30 cellular contexts compared by ENCODE assay signal in genomic region chr2:124663293-124663997, GRCh38.
"Had no signal": no experiment of that assay in that cellular context is flagged by ENCODE, and none has a peak within 500 bp of the region (broad histone marks: within the 10 kb centered on the region; RNA-seq: fewer than 3 reads in every experiment).

No MANE protein-coding gene starts in this region.

- H3K4me1 Mint-ChIP-seq: activated CD4-positive, alpha-beta T cell treated with anti-CD3 and anti-CD28 coated beads for 36 hours; activated CD4-positive, alpha-beta T cell treated with anti-CD3 and anti-CD28 coated beads, Interleukin-2, amount 10 ng/mL, durations not matched to agents 7 days and 5 days had no signal

- H3K4me3 ChIP-seq: adrenal gland, body of pancreas, breast epithelium, Peyer's patch had no signal

- H3K9me3 ChIP-seq: adrenal gland, body of pancreas, breast epithelium, Peyer's patch had no signal

- H3K27ac ChIP-seq: adrenal gland, body of pancreas, breast epithelium, Peyer's patch, VCaP had no signal

- H3K36me3 ChIP-seq: adrenal gland, breast epithelium, Peyer's patch had no signal

- H3K27me3 Mint-ChIP-seq: activated CD4-positive, alpha-beta T cell treated with anti-CD3 and anti-CD28 coated beads for 36 hours; activated CD4-positive, alpha-beta T cell treated with anti-CD3 and anti-CD28 coated beads, Interleukin-2, amount 10 ng/mL, durations not matched to agents 7 days and 5 days; activated T-cell treated with anti-CD3 and anti-CD28 coated beads, Interleukin-2, amount 50 U/mL, for 24 hours had no signal

- ATAC-seq: activated CD4-positive, alpha-beta T cell treated with anti-CD3 and anti-CD28 coated beads for 36 hours; activated CD4-positive, CD25-positive, alpha-beta regulatory T cell treated with anti-CD3 and anti-CD28 coated beads, Interleukin-2, amount 50 U/mL, for 24 hours; activated CD8-positive, alpha-beta T cell treated with anti-CD3 and anti-CD28 coated beads, Interleukin-2, amount 10 ng/mL, durations not matched to agents 7 days and 5 days; activated naive CD4-positive, alpha-beta T cell treated with anti-CD3 and anti-CD28 coated beads, Interleukin-2, amount 50 U/mL, for 72 hours; body of pancreas; PC-3; SK-N-SH treated with all-trans-retinoic acid at 6 μM for 48 hours had no signal

- H3K27ac Mint-ChIP-seq: activated CD4-positive, alpha-beta T cell treated with anti-CD3 and anti-CD28 coated beads for 36 hours; activated CD4-positive, alpha-beta T cell treated with anti-CD3 and anti-CD28 coated beads, Interleukin-2, amount 10 ng/mL, durations not matched to agents 7 days and 5 days; activated CD8-positive, alpha-beta T cell treated with anti-CD3 and anti-CD28 coated beads, Interleukin-2, amount 10 ng/mL, durations not matched to agents 7 days and 5 days; activated naive CD4-positive, alpha-beta T cell treated with anti-CD3 and anti-CD28 coated beads for 36 hours; activated naive CD4-positive, alpha-beta T cell treated with anti-CD3 and anti-CD28 coated beads, Interleukin-2, amount 50 U/mL, for 72 hours; activated T-cell treated with anti-CD3 and anti-CD28 coated beads, Interleukin-2, amount 50 U/mL, for 24 hours had no signal

- DNase-seq: activated CD4-positive, alpha-beta T cell treated with anti-CD3 and anti-CD28 coated beads for 36 hours; activated CD4-positive, alpha-beta T cell treated with anti-CD3 and anti-CD28 coated beads, Interleukin-2, amount 10 ng/mL, durations not matched to agents 7 days and 5 days; activated CD4-positive, alpha-beta T cell treated with anti-CD3 and anti-CD28 coated beads, Interleukin-2, amount 50 U/mL, for 48 hours; activated CD8-positive, alpha-beta T cell treated with anti-CD3 and anti-CD28 coated beads, Interleukin-2, amount 10 ng/mL, durations not matched to agents 7 days and 5 days; activated gamma-delta T cell treated with Interleukin-2 at 50 U/mL for 16 hours; activated naive CD4-positive, alpha-beta T cell treated with anti-CD3 and anti-CD28 coated beads for 36 hours; activated T-cell treated with anti-CD3 and anti-CD28 coated beads, Interleukin-2, amount 50 U/mL, for 24 hours; adrenal gland; body of pancreas; NCI-H1105; NCI-H1417 treated with DMSO at 0.1 percent for 48 hours; NCI-H1694; NCI-H1930; NCI-H2081 treated with DMSO at 0.1 percent for 48 hours; NCI-H226; NCI-H446 treated with DMSO at 0.1 percent for 48 hours; NCI-H524; PC-3; Peyer's patch; RPMI8226; SHP77 treated with DMSO at 0.1 percent for 48 hours; T-helper 1 cell; T-helper 2 cell; T-helper 9 cell had no signal

- H3K9me3 Mint-ChIP-seq: activated CD4-positive, alpha-beta T cell treated with anti-CD3 and anti-CD28 coated beads, Interleukin-2, amount 10 ng/mL, durations not matched to agents 7 days and 5 days had no signal

- H3K36me3 Mint-ChIP-seq: activated naive CD4-positive, alpha-beta T cell treated with anti-CD3 and anti-CD28 coated beads, Interleukin-2, amount 50 U/mL, for 72 hours had no signal

- FAIRE-seq: astrocyte had no signal

- H3K4me3 Mint-ChIP-seq: activated CD4-positive, alpha-beta T cell treated with anti-CD3 and anti-CD28 coated beads for 36 hours; activated CD4-positive, alpha-beta T cell treated with anti-CD3 and anti-CD28 coated beads, Interleukin-2, amount 10 ng/mL, durations not matched to agents 7 days and 5 days; activated CD8-positive, alpha-beta T cell treated with anti-CD3 and anti-CD28 coated beads, Interleukin-2, amount 10 ng/mL, durations not matched to agents 7 days and 5 days; activated naive CD4-positive, alpha-beta T cell treated with anti-CD3 and anti-CD28 coated beads for 36 hours; activated T-cell treated with anti-CD3 and anti-CD28 coated beads, Interleukin-2, amount 50 U/mL, for 24 hours had no signal

- H3K4me1 ChIP-seq: adrenal gland, body of pancreas, breast epithelium, Peyer's patch had no signal

- H3K27me3 ChIP-seq: adrenal gland, body of pancreas, breast epithelium, Peyer's patch had no signal
